Comparison of ENCODE assay signal across 18 cellular contexts in genomic region chr2:210460863-210461227, GRCh38. TPM values are rescaled to one million over a fixed set of nuclear protein-coding genes. Genes with fewer than 3 reads are reported as not detected.
A peak's percentile ranks its signal among the peaks of the same experiment; 100 is the strongest.
DNase-seq lines count a peak whose midpoint lies in the region; ATAC-seq, FAIRE-seq and TF ChIP-seq lines count a peak whose summit lies in the region.
"Had no signal": no experiment of that assay in that cellular context is flagged by ENCODE, and none has a peak within 500 bp of the region (broad histone marks: within the 10 kb centered on the region; RNA-seq: fewer than 3 reads in every experiment).

No MANE protein-coding gene starts in this region.

- TF ChIP-seq POLR2A in GM12878 (IDR thresholded peaks at IDR 0.05; ENCODE audit: low read depth, low read length) = no peak

- SMC1A ChIA-PET in GM12878 (lab: Charles Lee; ENCODE audit: uncharacterized antibody, unreplicated experiment) = interaction anchor here (1.5 to 4.6 kb wide), 6 partner anchors 9 to 59 kb away, joined by 3 to 44 read pairs (median 17); partner anchors contain the start of gene LANCL1

- intact Hi-C loops in GM12878 (cut with micrococcal nuclease; ENCODE audit: unreplicated experiment) = no loop called here

- RAD21 ChIA-PET in GM12878 (lab: Charles Lee; ENCODE audit: unreplicated experiment) = interaction anchor here (1.5 to 3.1 kb wide), 4 partner anchors 15 to 19 kb away, joined by 4 to 11 read pairs (median 8); partner anchors contain the start of gene LANCL1

- peaks cover 0 to 11% of the 10 kb centered on the region in 2 experiments; a peak in 1 of 4 replicates for H3K36me3 ChIP-seq in GM12878 (ENCODE audit: control insufficient read depth in 2 of 2, insufficient read depth in 2 of 2, low read length in 1 of 2)

- in situ Hi-C loops in GM12878 (cut with MboI) = no loop called here

- peaks cover 8% of the 10 kb centered on the region for H3K4me1 Mint-ChIP-seq in activated naive CD8-positive, alpha-beta T cell treated with anti-CD3 and anti-CD28 coated beads for 36 hours
- peaks cover 5% of the 10 kb centered on the region for H3K4me1 Mint-ChIP-seq in activated naive CD8-positive, alpha-beta T cell treated with anti-CD3 and anti-CD28 coated beads, Interleukin-2, amount 50 U/mL, for 24 hours

- POLR2A ChIA-PET in GM12878 (lab: Charles Lee) = interaction anchor here (4.3 kb wide), 1 partner anchor 15 kb away, joined by 34 read pairs; the partner anchor contains the start of gene LANCL1

- 52% methylated on average over 1 of the region's 1 CpG for WGBS in GM12878 (ENCODE audit: insufficient coverage, insufficient replicate concordance, low lambda C conversion rate, missing lambda C conversion rate)

- no peak overlapping the region for H3K9ac ChIP-seq in GM12878 (ENCODE audit: control insufficient read depth, insufficient read depth, low read length)

- no peak; a peak in 1 of 4 replicates for TF ChIP-seq EP300 in GM12878 (IDR thresholded peaks at IDR 0.05; ENCODE audit: borderline replicate concordance in 1 of 2, control insufficient read depth in 1 of 2, low read depth in 2 of 2, low read length in 2 of 2)

- H3K9me3 ChIP-seq in GM12878 (replicated peaks; ENCODE audit: control insufficient read depth, insufficient read depth, low read length) = no peaks in the 10 kb centered on the region

- no peaks in the 10 kb centered on the region for H3K79me2 ChIP-seq in GM12878 (ENCODE audit: control insufficient read depth, insufficient read depth, low read length)

- peak overlapping the region; percentile 28; the same call in 1 of the 2 replicates for H3K27ac ChIP-seq in GM12878 (ENCODE audit: control insufficient read depth, insufficient read depth)

- no TSS peak for BruUV-seq in GM12878 (replicated peaks; lab: Mats Ljungman, UMichigan)

- no peak for ATAC-seq in activated naive CD8-positive, alpha-beta T cell treated with anti-CD3 and anti-CD28 coated beads, Interleukin-2, amount 50 U/mL, for 24 hours
- ATAC-seq in HG02870 (IDR thresholded peaks at IDR 0.05; ENCODE audit: unreplicated experiment) (peak; percentile 17), GM12878 (no peak; the same call in 1 of the 3 replicates), GM21619 (IDR thresholded peaks at IDR 0.05; ENCODE audit: unreplicated experiment) (no peak), GM18870 (IDR thresholded peaks at IDR 0.05; ENCODE audit: unreplicated experiment) (no peak), HG03045 (IDR thresholded peaks at IDR 0.05; ENCODE audit: unreplicated experiment) (no peak)
- ATAC-seq: activated CD4-positive, alpha-beta T cell treated with anti-CD3 and anti-CD28 coated beads for 36 hours; activated naive CD4-positive, alpha-beta T cell treated with anti-CD3 and anti-CD28 coated beads, Interleukin-2, amount 50 U/mL, for 72 hours; GM23338 had no signal

- H3K9me3 Mint-ChIP-seq in activated naive CD8-positive, alpha-beta T cell treated with anti-CD3 and anti-CD28 coated beads for 36 hours = no peaks in the 10 kb centered on the region
- no peaks in the 10 kb centered on the region for H3K9me3 Mint-ChIP-seq in activated naive CD8-positive, alpha-beta T cell treated with anti-CD3 and anti-CD28 coated beads, Interleukin-2, amount 50 U/mL, for 24 hours
- H3K9me3 Mint-ChIP-seq: activated naive CD4-positive, alpha-beta T cell treated with anti-CD3 and anti-CD28 coated beads, Interleukin-2, amount 50 U/mL, for 72 hours; CD8-positive, alpha-beta memory T cell; GM23338 had no signal

- peaks cover 24% of the 10 kb centered on the region for H3K36me3 Mint-ChIP-seq in activated naive CD8-positive, alpha-beta T cell treated with anti-CD3 and anti-CD28 coated beads for 36 hours
- H3K36me3 Mint-ChIP-seq in activated naive CD8-positive, alpha-beta T cell treated with anti-CD3 and anti-CD28 coated beads, Interleukin-2, amount 50 U/mL, for 24 hours (ENCODE audit: low read depth) = peaks cover 32% of the 10 kb centered on the region

- peak overlapping the region; percentile 10 for H3K27ac Mint-ChIP-seq in activated naive CD8-positive, alpha-beta T cell treated with anti-CD3 and anti-CD28 coated beads for 36 hours
- no peak overlapping the region for H3K27ac Mint-ChIP-seq in activated naive CD8-positive, alpha-beta T cell treated with anti-CD3 and anti-CD28 coated beads, Interleukin-2, amount 50 U/mL, for 24 hours
- H3K27ac Mint-ChIP-seq: activated CD4-positive, alpha-beta T cell treated with anti-CD3 and anti-CD28 coated beads for 36 hours; activated naive CD4-positive, alpha-beta T cell treated with anti-CD3 and anti-CD28 coated beads, Interleukin-2, amount 50 U/mL, for 72 hours had no signal

- H3K27me3 Mint-ChIP-seq in activated naive CD8-positive, alpha-beta T cell treated with anti-CD3 and anti-CD28 coated beads for 36 hours = no peaks in the 10 kb centered on the region
- no peaks in the 10 kb centered on the region for H3K27me3 Mint-ChIP-seq in activated naive CD8-positive, alpha-beta T cell treated with anti-CD3 and anti-CD28 coated beads, Interleukin-2, amount 50 U/mL, for 24 hours
- H3K27me3 Mint-ChIP-seq: activated CD4-positive, alpha-beta T cell treated with anti-CD3 and anti-CD28 coated beads for 36 hours; CD8-positive, alpha-beta memory T cell had no signal

- peaks cover 14% of the 10 kb centered on the region for H3K4me1 ChIP-seq in GM12878 (ENCODE audit: control insufficient read depth, insufficient read depth, low read length)

- no peak for TF ChIP-seq RAD21 in GM12878 (IDR thresholded peaks at IDR 0.05; ENCODE audit: insufficient read depth, low read depth, low read length)

- no peak for TF ChIP-seq CTCF in GM12878 (IDR thresholded peaks at IDR 0.05 in 2 of 3, conservative IDR thresholded peaks at IDR 0.05 in 1 of 3; ENCODE audit: control insufficient read depth in 2 of 3, extremely low read depth in 1 of 3, insufficient read depth in 1 of 3, low read depth in 3 of 3, low read length in 3 of 3)

- no peak overlapping the region for H3K4me3 Mint-ChIP-seq in activated naive CD8-positive, alpha-beta T cell treated with anti-CD3 and anti-CD28 coated beads for 36 hours
- H3K4me3 Mint-ChIP-seq in activated naive CD8-positive, alpha-beta T cell treated with anti-CD3 and anti-CD28 coated beads, Interleukin-2, amount 50 U/mL, for 24 hours = no peak overlapping the region
- H3K4me3 Mint-ChIP-seq: activated CD4-positive, alpha-beta T cell treated with anti-CD3 and anti-CD28 coated beads for 36 hours; CD8-positive, alpha-beta memory T cell; GM23338 had no signal

- no peak overlapping the region; the same call in 1 of the 2 replicates for H2AFZ ChIP-seq in GM12878 (ENCODE audit: control insufficient read depth, low read depth, low read length)
- H2AFZ ChIP-seq: GM23338 had no signal

- FAIRE-seq in GM12878 (lab: Jason Lieb, UNC) = no peak

- no peaks in the 10 kb centered on the region for H3K27me3 ChIP-seq in GM12878 (replicated peaks in 1 of 2; ENCODE audit: control insufficient read depth in 2 of 2, insufficient read depth in 2 of 2, low read length in 1 of 2)

- H3K4me2 ChIP-seq in GM12878 (ENCODE audit: control insufficient read depth, insufficient read depth) = peak overlapping the region; percentile 50; the same call in 1 of the 2 replicates
- H3K4me2 ChIP-seq: GM23338 had no signal

- no peak overlapping the region for H3K4me3 ChIP-seq in GM12878
- H3K4me3 ChIP-seq: GM23338 had no signal

- CTCF ChIA-PET in GM12878 (lab: Yijun Ruan, JAX) = interaction anchor here (1.0 to 4.7 kb wide), 9 partner anchors 10 to 94 kb away, joined by 3 to 42 read pairs (median 5); no protein-coding TSS in a partner anchor

- DNase-seq in activated naive CD8-positive, alpha-beta T cell treated with anti-CD3 and anti-CD28 coated beads for 36 hours = no peak
- no peak for DNase-seq in activated naive CD8-positive, alpha-beta T cell treated with anti-CD3 and anti-CD28 coated beads, Interleukin-2, amount 50 U/mL, for 24 hours
- DNase-seq in GM12878 (ENCODE audit: low read depth, low spot score) (no peak), DMS53 treated with DMSO at 0.1 percent for 48 hours (lab: John Stamatoyannopoulos, UW; ENCODE audit: unreplicated experiment) (no peak)
- DNase-seq: 8988T; activated CD4-positive, alpha-beta T cell treated with anti-CD3 and anti-CD28 coated beads for 36 hours; CD8-positive, alpha-beta memory T cell; effector CD8-positive, alpha-beta T cell; kidney glomerular epithelial cell; NCI-H226; SIG-M5; trophoblast cell had no signal

- H4K20me1 ChIP-seq in GM12878 (ENCODE audit: control insufficient read depth, insufficient read depth) = no peaks in the 10 kb centered on the region

TF ChIP-seq in GM12878, 131 proteins besides CTCF, POLR2A, EP300 and RAD21 (continues in another document):
- no peak for TF ChIP-seq RCOR1 (conservative IDR thresholded peaks at IDR 0.05; ENCODE audit: low read depth, low read length)
- no peak for TF ChIP-seq POLR2AphosphoS2 (IDR thresholded peaks at IDR 0.05; ENCODE audit: low read depth, low read length)
- no peak; the same call in 1 of the 2 replicates for TF ChIP-seq SMARCA5 (IDR thresholded peaks at IDR 0.05)
- TF ChIP-seq BCL11A (IDR thresholded peaks at IDR 0.05; ENCODE audit: low read depth, low read length) = no peak

RNA-seq across cellular contexts. Expression of gene LANCL1, which starts 15.7 kb away (rescaled TPM):
- 10 to 100 TPM; 43.6 to 45.2 TPM for total RNA-seq in activated naive CD8-positive, alpha-beta T cell treated with anti-CD3 and anti-CD28 coated beads for 36 hours
- 27.5 and 30.4 TPM in 2 replicates for total RNA-seq in GM12878 (2013; cell fraction: nucleolus; rRNA removed)
- total RNA-seq in GM12878 (2014; rRNA removed) (16.1 and 21.0 TPM in 2 replicates), GM12878 (2014; rRNA removed; fragmentation: Illumina TruSeq; extraction: Trizol) (22.9 and 26.1 TPM in 2 replicates), GM12878 (2021) (30.9 and 33.4 TPM in 2 replicates)
- 13.7 TPM for polyA plus RNA-seq in GM12878 (2011; ENCODE audit: low read depth)
- polyA plus RNA-seq in GM12878 (2011; rRNA removed) (79.1 and 90.1 TPM in 2 replicates), GM12878 (2014; fragmentation: Illumina TruSeq; extraction: Trizol) (33.6 and 38.3 TPM in 2 replicates), GM12878 (2014; fragmentation: Nextera tagmentation; extraction: Ambion mirVana) (10 to 100 TPM; 13.6 to 18.4 TPM), GM12878 (2014; rRNA removed) (21.2 and 22.9 TPM in 2 replicates), GM12878 (2016; fragmentation: Nextera tagmentation; extraction: Ambion mirVana) (10 to 100 TPM; 31.7 to 33.6 TPM)
- polyA plus RNA-seq in GM12878 (2011; cell fraction: cytosol; rRNA removed) = 48.3 and 62.4 TPM in 2 replicates
- polyA plus RNA-seq in GM12878 (2011; cell fraction: nucleus; rRNA removed) = 38.0 and 44.0 TPM in 2 replicates
- 12.9 and 15.7 TPM in 2 replicates for polyA plus RNA-seq in GM12878 (2012)
- polyA minus RNA-seq in GM12878 (2011; rRNA and poly(A)+ RNA removed) = 72.9 and 78.3 TPM in 2 replicates
- polyA minus RNA-seq in GM12878 (2011; cell fraction: cytosol; rRNA and poly(A)+ RNA removed) = 28.5 and 28.8 TPM in 2 replicates
- polyA minus RNA-seq in GM12878 (2011; cell fraction: nucleus; rRNA and poly(A)+ RNA removed) = 16.7 and 17.3 TPM in 2 replicates
